In the genomic region with DNA sequence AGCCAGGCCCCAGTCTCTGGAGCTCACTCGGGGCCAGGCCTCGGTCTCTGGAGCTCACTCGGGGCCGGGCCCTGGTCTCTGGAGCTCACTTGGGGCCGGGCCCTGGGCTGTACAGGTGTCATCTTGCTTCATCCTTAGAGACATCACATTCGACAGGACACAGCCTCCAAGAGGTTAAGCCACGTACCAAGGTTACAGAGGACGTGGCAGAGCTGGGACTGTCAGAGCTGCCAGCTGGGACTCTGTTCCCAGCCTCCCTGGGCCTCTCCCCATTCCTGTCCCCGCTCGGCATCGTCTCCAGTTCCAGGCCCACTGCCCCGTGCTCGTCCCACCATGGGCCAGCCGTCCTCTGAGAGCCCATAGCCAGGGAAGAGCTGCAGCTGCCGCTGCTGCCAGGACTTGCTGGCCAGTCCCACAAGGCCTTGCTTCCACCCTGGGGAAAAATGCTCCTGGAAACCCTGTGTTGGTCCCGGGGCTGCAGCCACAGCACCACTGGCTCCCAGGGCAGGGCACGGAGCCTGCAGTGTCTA, we compare ENCODE assay signal across 37 cellular contexts. TPM values are rescaled to one million over a fixed set of nuclear protein-coding genes. Genes with fewer than 3 reads are reported as not detected.
"Had no signal": no experiment of that assay in that cellular context is flagged by ENCODE, and none has a peak within 500 bp of the region (broad histone marks: within the 10 kb centered on the region; RNA-seq: fewer than 3 reads in every experiment).

No MANE protein-coding gene starts in this region.

- H3K4me3 ChIP-seq: adrenal gland, body of pancreas, breast epithelium had no signal

- H3K4me1 Mint-ChIP-seq: activated B cell treated with CpG ODN at 0.5 μM for 24 hours; activated CD4-positive, alpha-beta T cell treated with anti-CD3 and anti-CD28 coated beads, Interleukin-2, amount 10 ng/mL, durations not matched to agents 24 days and 14 days; activated T-helper 17 cell treated with anti-CD3 and anti-CD28 coated beads, Interleukin-2, amount 50 U/mL, for 72 hours; T-helper 17 cell had no signal

- H3K9me3 Mint-ChIP-seq: activated B cell treated with CpG ODN at 0.5 μM for 24 hours; activated CD4-positive, alpha-beta memory T cell treated with anti-CD3 and anti-CD28 coated beads for 36 hours; activated CD4-positive, alpha-beta T cell treated with anti-CD3 and anti-CD28 coated beads, Interleukin-2, amount 10 ng/mL, durations not matched to agents 24 days and 14 days; activated CD8-positive, alpha-beta T cell treated with anti-CD3 and anti-CD28 coated beads for 36 hours; activated naive CD4-positive, alpha-beta T cell treated with anti-CD3 and anti-CD28 coated beads for 36 hours; activated naive CD4-positive, alpha-beta T cell treated with anti-CD3 and anti-CD28 coated beads, Interleukin-2, amount 50 U/mL, for 72 hours; activated naive CD8-positive, alpha-beta T cell treated with anti-CD3 and anti-CD28 coated beads for 36 hours; activated T-cell treated with anti-CD3 and anti-CD28 coated beads, Interleukin-2, amount 50 U/mL, for 4 hours; activated T-cell treated with anti-CD3 and anti-CD28 coated beads, Interleukin-2, amount 50 U/mL, for 72 hours; activated T-helper 1 cell treated with anti-CD3 and anti-CD28 coated beads, Interleukin-12 subunit alpha, Interleukin-12 subunit beta, Interleukin-2, Interleukin-4 antibody, amounts not matched to agents 30 ng/mL and 10 ng/mL and 1 ng/mL, durations not matched to agents 14 hours and 24 hours and 36 hours; activated T-helper 17 cell treated with anti-CD3 and anti-CD28 coated beads, Interleukin-2, amount 50 U/mL, for 72 hours; T-helper 2 cell treated with Interferon-gamma antibody and Interleukin-4, amounts not matched to agents 5 μg/mL and 100 μg/mL, for 36 hours had no signal

- H3K4me3 Mint-ChIP-seq: activated B cell treated with CpG ODN at 0.5 μM for 24 hours; activated CD4-positive, alpha-beta memory T cell treated with anti-CD3 and anti-CD28 coated beads for 36 hours; activated CD4-positive, alpha-beta T cell treated with anti-CD3 and anti-CD28 coated beads, Interleukin-2, amount 10 ng/mL, durations not matched to agents 24 days and 14 days; activated CD8-positive, alpha-beta T cell treated with anti-CD3 and anti-CD28 coated beads for 36 hours; activated naive CD4-positive, alpha-beta T cell treated with anti-CD3 and anti-CD28 coated beads for 36 hours; activated naive CD8-positive, alpha-beta T cell treated with anti-CD3 and anti-CD28 coated beads for 36 hours; activated T-cell treated with anti-CD3 and anti-CD28 coated beads, Interleukin-2, amount 50 U/mL, for 4 hours; activated T-cell treated with anti-CD3 and anti-CD28 coated beads, Interleukin-2, amount 50 U/mL, for 72 hours; activated T-helper 1 cell treated with anti-CD3 and anti-CD28 coated beads, Interleukin-12 subunit alpha, Interleukin-12 subunit beta, Interleukin-2, Interleukin-4 antibody, amounts not matched to agents 30 ng/mL and 10 ng/mL and 1 ng/mL, durations not matched to agents 14 hours and 24 hours and 36 hours; activated T-helper 17 cell treated with anti-CD3 and anti-CD28 coated beads, Interleukin-2, amount 50 U/mL, for 72 hours; T-helper 17 cell; T-helper 2 cell treated with Interferon-gamma antibody and Interleukin-4, amounts not matched to agents 5 μg/mL and 100 μg/mL, for 36 hours had no signal

- H3K9me3 ChIP-seq: adrenal gland, body of pancreas, breast epithelium had no signal

- H3K27ac ChIP-seq: adrenal gland, body of pancreas, brain microvascular endothelial cell, breast epithelium, VCaP had no signal

- DNase-seq: activated B cell treated with CpG ODN at 0.5 μM for 24 hours; activated CD4-positive, alpha-beta memory T cell treated with anti-CD3 and anti-CD28 coated beads for 36 hours; activated CD4-positive, alpha-beta T cell treated with anti-CD3 and anti-CD28 coated beads for 4 hours; activated CD4-positive, alpha-beta T cell treated with anti-CD3 and anti-CD28 coated beads, Interleukin-2, amount 10 ng/mL, durations not matched to agents 24 days and 14 days; activated CD4-positive, alpha-beta T cell treated with anti-CD3 and anti-CD28 coated beads, Interleukin-2, amount 50 U/mL, for 1 hour; activated CD4-positive, alpha-beta T cell treated with anti-CD3 and anti-CD28 coated beads, Interleukin-2, amount 50 U/mL, for 4 hours; activated CD4-positive, CD25-positive, alpha-beta regulatory T cell treated with anti-CD3 and anti-CD28 coated beads, Interleukin-2, amount 50 U/mL, for 72 hours; activated CD8-positive, alpha-beta memory T cell treated with anti-CD3 and anti-CD28 coated beads, Interleukin-2, amount 50 U/mL, for 4 hours; activated CD8-positive, alpha-beta T cell treated with anti-CD3 and anti-CD28 coated beads for 36 hours; activated effector memory CD4-positive, alpha-beta T cell treated with anti-CD3 and anti-CD28 coated beads, Interleukin-2, amount 50 U/mL, for 16 hours; activated gamma-delta T cell treated with Interleukin-2 at 50 U/mL for 16 hours; activated naive CD4-positive, alpha-beta T cell; activated naive CD4-positive, alpha-beta T cell treated with anti-CD3 and anti-CD28 coated beads for 36 hours; activated naive CD4-positive, alpha-beta T cell treated with anti-CD3 and anti-CD28 coated beads, Interleukin-2, amount 50 U/mL, for 16 hours; activated naive CD8-positive, alpha-beta T cell treated with anti-CD3 and anti-CD28 coated beads for 36 hours; activated T-cell treated with anti-CD3 and anti-CD28 coated beads for 4 hours; activated T-cell treated with anti-CD3 and anti-CD28 coated beads, Interleukin-2, amount 50 U/mL, for 1 hour; activated T-cell treated with anti-CD3 and anti-CD28 coated beads, Interleukin-2, amount 50 U/mL, for 4 hours; activated T-cell treated with anti-CD3 and anti-CD28 coated beads, Interleukin-2, amount 50 U/mL, for 72 hours; adrenal gland; amniotic stem cell; aorta; body of pancreas; brain microvascular endothelial cell; central memory CD4-positive, alpha-beta T cell; T-helper 17 cell; T-helper 9 cell had no signal

- H3K27me3 Mint-ChIP-seq: activated B cell treated with CpG ODN at 0.5 μM for 24 hours; activated CD4-positive, alpha-beta memory T cell treated with anti-CD3 and anti-CD28 coated beads for 36 hours; activated CD4-positive, alpha-beta T cell treated with anti-CD3 and anti-CD28 coated beads, Interleukin-2, amount 10 ng/mL, durations not matched to agents 24 days and 14 days; activated CD8-positive, alpha-beta T cell treated with anti-CD3 and anti-CD28 coated beads for 36 hours; activated naive CD8-positive, alpha-beta T cell treated with anti-CD3 and anti-CD28 coated beads for 36 hours; activated T-helper 17 cell treated with anti-CD3 and anti-CD28 coated beads, Interleukin-2, amount 50 U/mL, for 72 hours; T-helper 17 cell had no signal

- H3K36me3 Mint-ChIP-seq: activated CD4-positive, alpha-beta memory T cell treated with anti-CD3 and anti-CD28 coated beads for 36 hours; activated naive CD4-positive, alpha-beta T cell treated with anti-CD3 and anti-CD28 coated beads, Interleukin-2, amount 50 U/mL, for 72 hours; activated naive CD8-positive, alpha-beta T cell treated with anti-CD3 and anti-CD28 coated beads for 36 hours had no signal

- H3K27ac Mint-ChIP-seq: activated B cell treated with CpG ODN at 0.5 μM for 24 hours; activated CD4-positive, alpha-beta memory T cell treated with anti-CD3 and anti-CD28 coated beads for 36 hours; activated CD4-positive, alpha-beta T cell treated with anti-CD3 and anti-CD28 coated beads, Interleukin-2, amount 10 ng/mL, durations not matched to agents 24 days and 14 days; activated CD8-positive, alpha-beta T cell treated with anti-CD3 and anti-CD28 coated beads for 36 hours; activated naive CD4-positive, alpha-beta T cell treated with anti-CD3 and anti-CD28 coated beads for 36 hours; activated naive CD4-positive, alpha-beta T cell treated with anti-CD3 and anti-CD28 coated beads, Interleukin-2, amount 50 U/mL, for 72 hours; activated naive CD8-positive, alpha-beta T cell treated with anti-CD3 and anti-CD28 coated beads for 36 hours; activated T-cell treated with anti-CD3 and anti-CD28 coated beads, Interleukin-2, amount 50 U/mL, for 72 hours; activated T-helper 1 cell treated with anti-CD3 and anti-CD28 coated beads, Interleukin-12 subunit alpha, Interleukin-12 subunit beta, Interleukin-2, Interleukin-4 antibody, amounts not matched to agents 30 ng/mL and 10 ng/mL and 1 ng/mL, durations not matched to agents 14 hours and 24 hours and 36 hours; activated T-helper 17 cell treated with anti-CD3 and anti-CD28 coated beads, Interleukin-2, amount 50 U/mL, for 72 hours; T-helper 17 cell; T-helper 2 cell treated with Interferon-gamma antibody and Interleukin-4, amounts not matched to agents 5 μg/mL and 100 μg/mL, for 36 hours had no signal

- H3K36me3 ChIP-seq: breast epithelium had no signal

- FAIRE-seq: astrocyte, TTC549 had no signal

- H3K4me1 ChIP-seq: adrenal gland, body of pancreas, breast epithelium had no signal

- H3K27me3 ChIP-seq: adrenal gland, body of pancreas, brain microvascular endothelial cell, breast epithelium had no signal

RNA-seq across cellular contexts. Expression of gene CABP7, which starts 19.6 kb away (rescaled TPM):
- total RNA-seq: activated CD4-positive, alpha-beta T cell treated with anti-CD3 and anti-CD28 coated beads, Interleukin-2, amount 10 ng/mL, durations not matched to agents 24 days and 14 days; activated CD8-positive, alpha-beta memory T cell treated with anti-CD3 and anti-CD28 coated beads for 36 hours; activated T-helper 1 cell treated with anti-CD3 and anti-CD28 coated beads, Interleukin-12 subunit alpha, Interleukin-12 subunit beta, Interleukin-2, Interleukin-4 antibody, amounts not matched to agents 30 ng/mL and 10 ng/mL and 1 ng/mL, durations not matched to agents 14 hours and 24 hours and 36 hours; aorta; astrocyte; breast epithelium; cardiac septum had no signal
